In genomic region chr3:124837730-124838186, GRCh38 we compare ENCODE assay signal across 9 cellular contexts. TPM values are rescaled to one million over a fixed set of nuclear protein-coding genes. Genes with fewer than 3 reads are reported as not detected.
DNase-seq lines count a peak whose midpoint lies in the region; ATAC-seq and TF ChIP-seq lines count a peak whose summit lies in the region.
"Had no signal": no experiment of that assay in that cellular context is flagged by ENCODE, and none has a peak within 500 bp of the region (broad histone marks: within the 10 kb centered on the region; RNA-seq: fewer than 3 reads in every experiment).

No MANE protein-coding gene starts in this region.

- no peaks in the 10 kb centered on the region for H3K9me3 Mint-ChIP-seq in nephron
- H3K9me3 Mint-ChIP-seq in activated CD8-positive, alpha-beta T cell treated with anti-CD3 and anti-CD28 coated beads, Interleukin-2, amount 10 ng/mL, durations not matched to agents 7 days and 5 days (ENCODE audit: insufficient read depth), result no peaks in the 10 kb centered on the region

- ATAC-seq in Panc1, result peak; percentile 90
- ATAC-seq in activated CD8-positive, alpha-beta T cell treated with anti-CD3 and anti-CD28 coated beads, Interleukin-2, amount 10 ng/mL, durations not matched to agents 7 days and 5 days, result no peak
- no peak for ATAC-seq in HG03521 (IDR thresholded peaks at IDR 0.05; ENCODE audit: unreplicated experiment)

- H3K36me3 Mint-ChIP-seq in nephron (ENCODE audit: low read depth), result peaks cover 24% of the 10 kb centered on the region
- no peaks in the 10 kb centered on the region for H3K36me3 Mint-ChIP-seq in activated CD8-positive, alpha-beta T cell treated with anti-CD3 and anti-CD28 coated beads, Interleukin-2, amount 10 ng/mL, durations not matched to agents 7 days and 5 days (ENCODE audit: low read depth)

- H3K27me3 ChIP-seq in Panc1 (ENCODE audit: control insufficient read depth, insufficient read depth, low read length) (no peaks in the 10 kb centered on the region), esophagus squamous epithelium (no peaks in the 10 kb centered on the region)

- H3K27me3 Mint-ChIP-seq in nephron (ENCODE audit: low read depth), result peaks cover 5% of the 10 kb centered on the region
- peaks cover 37% of the 10 kb centered on the region for H3K27me3 Mint-ChIP-seq in activated CD8-positive, alpha-beta T cell treated with anti-CD3 and anti-CD28 coated beads, Interleukin-2, amount 10 ng/mL, durations not matched to agents 7 days and 5 days (ENCODE audit: low read depth)

- peaks cover 50% of the 10 kb centered on the region for H3K4me1 Mint-ChIP-seq in nephron
- H3K4me1 Mint-ChIP-seq in activated CD8-positive, alpha-beta T cell treated with anti-CD3 and anti-CD28 coated beads, Interleukin-2, amount 10 ng/mL, durations not matched to agents 7 days and 5 days (ENCODE audit: low read depth), result peaks cover 14% of the 10 kb centered on the region

- H3K4me3 ChIP-seq in Panc1 (ENCODE audit: low read depth in 2 of 2, low read length in 2 of 2), result peak overlapping the region in 1 of 2 experiments; percentile 1; a peak in 1 of 4 replicates
- H3K4me3 ChIP-seq in esophagus squamous epithelium, result no peak overlapping the region

- in situ Hi-C loops in Panc1 (cut with HindIII; ENCODE audit: low pct_unique_long_range_greater_than_20kb, low sequenced_read_pairs), result no loop called here

- H3K9me3 ChIP-seq in Panc1 (ENCODE audit: control insufficient read depth, insufficient read depth, low read depth, low read length) (no peaks in the 10 kb centered on the region), esophagus squamous epithelium (no peaks in the 10 kb centered on the region)

- H3K4me1 ChIP-seq in Panc1 (ENCODE audit: control insufficient read depth, insufficient read depth, low read length), result peaks cover 66% of the 10 kb centered on the region
- H3K4me1 ChIP-seq in esophagus squamous epithelium, result peaks cover 30 to 60% (median 34%) of the 10 kb centered on the region in 3 donors

- intact Hi-C loops in Panc1 (cut with micrococcal nuclease; ENCODE audit: unreplicated experiment) (no loop called here), esophagus squamous epithelium (cut with DNase I) (no loop called here)

- H3K36me3 ChIP-seq in Panc1 (ENCODE audit: control insufficient read depth, insufficient read depth, low read length) (peaks cover 16% of the 10 kb centered on the region; the same call in 1 of the 2 replicates), esophagus squamous epithelium (peaks cover 0 to 48% (median 9%) of the 10 kb centered on the region in 3 donors)

- WGBS in esophagus squamous epithelium, 2 donors, result 17 to 24% methylated on average over 5 to 6 of the region's 6 CpGs

- no peak for TF ChIP-seq POLR2A in esophagus squamous epithelium (IDR thresholded peaks at IDR 0.05)

- CTCF ChIA-PET in Panc1 (lab: Charles Lee), result no interaction called here
- CTCF ChIA-PET in activated CD8-positive, alpha-beta T cell treated with anti-CD3 and anti-CD28 coated beads, Interleukin-2, amount 10 ng/mL, durations not matched to agents 7 days and 5 days (lab: Charles Lee), result no interaction called here

- POLR2A ChIA-PET in Panc1 (lab: Charles Lee), result no interaction called here
- POLR2A ChIA-PET in activated CD8-positive, alpha-beta T cell treated with anti-CD3 and anti-CD28 coated beads, Interleukin-2, amount 10 ng/mL, durations not matched to agents 7 days and 5 days (lab: Charles Lee), result no interaction called here

- peak overlapping the region; percentile 92 for H3K27ac ChIP-seq in Panc1 (ENCODE audit: low read length)
- H3K27ac ChIP-seq in esophagus squamous epithelium, result peak overlapping the region; percentile 64 to 76 (median 72)

- H3K27ac Mint-ChIP-seq in nephron, result peak overlapping the region; percentile 66 to 87 (median 74)
- H3K27ac Mint-ChIP-seq in activated CD8-positive, alpha-beta T cell treated with anti-CD3 and anti-CD28 coated beads, Interleukin-2, amount 10 ng/mL, durations not matched to agents 7 days and 5 days, result no peak overlapping the region

- no peak for TF ChIP-seq CTCF in Panc1 (IDR thresholded peaks at IDR 0.05)
- no peak for TF ChIP-seq CTCF in esophagus squamous epithelium (IDR thresholded peaks at IDR 0.05)
- TF ChIP-seq CTCF in nephron (IDR thresholded peaks at IDR 0.05; ENCODE audit: unreplicated experiment in 3 of 3), result no peak

- DNase-seq in AG08396 (ENCODE audit: low spot score), result peak; percentile 56
- peak; percentile 81 for DNase-seq in Panc1 (ENCODE audit: low read depth, low spot score)
- DNase-seq in esophagus squamous epithelium (lab: John Stamatoyannopoulos, UW), result no peak
- DNase-seq in GF-D8 (lab: John Stamatoyannopoulos, UW), result no peak
- DNase-seq in activated CD8-positive, alpha-beta T cell treated with anti-CD3 and anti-CD28 coated beads, Interleukin-2, amount 10 ng/mL, durations not matched to agents 7 days and 5 days, result no peak
- no peak for DNase-seq in HPDE6-E6E7 (ENCODE audit: extremely low spot score)

- no peak overlapping the region for H3K4me3 Mint-ChIP-seq in nephron
- H3K4me3 Mint-ChIP-seq in activated CD8-positive, alpha-beta T cell treated with anti-CD3 and anti-CD28 coated beads, Interleukin-2, amount 10 ng/mL, durations not matched to agents 7 days and 5 days, result no peak overlapping the region

- BruUV-seq in Panc1 (replicated peaks; lab: Mats Ljungman, UMichigan), result TSS peak; percentile 21

RNA-seq across cellular contexts. Expression of gene ITGB5, which starts 49.4 kb away (rescaled TPM):
- total RNA-seq in Panc1 (2021; ENCODE audit: unreplicated experiment) (446 TPM), esophagus squamous epithelium (100 to 1,000 TPM in 1 of 4 donors, 10 to 100 TPM in 3; 68.4 to 114 (median 79.7) TPM)
- polyA plus RNA-seq in Panc1 (2012; ENCODE audit: insufficient read length), result 777 TPM
- total RNA-seq in activated CD8-positive, alpha-beta T cell treated with anti-CD3 and anti-CD28 coated beads, Interleukin-2, amount 10 ng/mL, durations not matched to agents 7 days and 5 days, result not detected
- total RNA-seq: T-helper 2 cell treated with Interferon-gamma antibody and Interleukin-4, amounts not matched to agents 100 ng/mL and 5 ng/mL, for 36 hours had no signal

Comparison
In these comparisons a context has a peak if more than half of its experiments do, and no peak if none do; other contexts are left out.
1. DNase-seq: peak in AG08396 (single experiment) and Panc1 (single experiment); none in esophagus squamous epithelium (single experiment), GF-D8 (single experiment), activated CD8-positive, alpha-beta T cell treated with anti-CD3 and anti-CD28 coated beads, Interleukin-2, amount 10 ng/mL, durations not matched to agents 7 days and 5 days (single experiment) and HPDE6-E6E7 (single experiment).
2. RNA of gene ITGB5, which starts 49.4 kb away (total RNA-seq): 446 TPM in Panc1 (single experiment) and 68.4 to 114 TPM in esophagus squamous epithelium; not detected in activated CD8-positive, alpha-beta T cell treated with anti-CD3 and anti-CD28 coated beads, Interleukin-2, amount 10 ng/mL, durations not matched to agents 7 days and 5 days; every median in the first group is over 10 times any median in the second.